Comparison of ENCODE assay signal across 8 cellular contexts in the genomic region with DNA sequence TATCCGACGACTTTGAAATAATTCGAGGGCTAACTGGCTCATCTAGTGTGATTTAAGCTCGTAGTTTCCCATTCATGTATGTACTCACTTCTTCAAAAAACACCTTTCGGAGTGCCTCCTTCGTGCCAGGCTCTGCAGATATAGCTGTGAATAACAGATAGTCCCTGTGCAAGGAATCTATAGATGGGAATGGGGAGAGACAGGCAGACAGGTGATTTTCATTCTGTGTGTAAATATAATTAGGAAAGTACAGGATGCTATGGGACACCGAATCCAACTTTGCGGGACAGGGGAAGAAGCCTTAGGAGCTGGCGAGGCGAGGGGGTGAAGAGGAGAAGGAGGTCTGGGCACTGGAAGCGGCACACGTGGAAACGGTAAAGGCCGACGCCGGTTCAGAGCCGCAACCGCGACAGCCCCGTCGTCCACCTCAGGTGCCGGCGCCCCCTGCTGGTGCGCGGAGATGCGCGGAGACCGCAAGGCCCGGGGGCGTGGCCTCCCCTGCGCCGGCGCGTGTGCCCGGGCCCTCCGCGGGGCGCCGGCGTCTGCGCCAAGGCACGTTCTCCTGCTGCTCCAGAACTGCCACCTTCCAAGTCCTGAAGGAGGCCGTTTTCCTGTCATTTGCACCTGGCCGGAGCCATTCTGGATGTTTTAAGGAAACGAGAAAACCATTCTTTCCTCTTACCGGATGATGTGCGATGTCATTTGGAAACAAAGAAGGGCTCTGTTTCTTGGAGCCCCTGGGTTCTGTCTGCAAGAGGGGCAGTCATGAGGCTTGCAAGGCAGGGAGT. TPM values are rescaled to one million over a fixed set of nuclear protein-coding genes. Genes with fewer than 3 reads are reported as not detected.
DNase-seq lines count a peak whose midpoint lies in the region; ATAC-seq, FAIRE-seq and TF ChIP-seq lines count a peak whose summit lies in the region.

No MANE protein-coding gene starts in this region.

- FAIRE-seq in RCC 7860 (lab: Jason Lieb, UNC) = no peak

- H3K27me3 Mint-ChIP-seq in IgD-negative memory B cell (peaks cover 40% of the 10 kb centered on the region), nephron progenitor cell (ENCODE audit: low read depth, poor library complexity) (peaks cover 79% of the 10 kb centered on the region)
- H3K27me3 Mint-ChIP-seq in activated T-helper 2 cell treated with anti-CD3 and anti-CD28 coated beads, Interferon-gamma antibody, Interleukin-2, Interleukin-4, amounts not matched to agents 10 μg/mL and 5 μg/mL and 100 μg/mL, durations not matched to agents 14 hours and 24 hours and 36 hours (ENCODE audit: low read depth) = peaks cover 53% of the 10 kb centered on the region

- peak; percentile 85 for TF ChIP-seq CTCF in nephron progenitor cell (IDR thresholded peaks at IDR 0.05)

- intact Hi-C loops in activated T-helper 2 cell treated with anti-CD3 and anti-CD28 coated beads, Interferon-gamma antibody, Interleukin-2, Interleukin-4, amounts not matched to agents 10 μg/mL and 5 μg/mL and 100 μg/mL, durations not matched to agents 14 hours and 24 hours and 36 hours (cut with micrococcal nuclease) = loop anchor here (2.0 to 10.0 kb wide), 2 partner anchors 238 to 380 kb away; no protein-coding TSS in a partner anchor

- peak overlapping the region; percentile 67 to 92 (median 80) for H3K4me3 Mint-ChIP-seq in IgD-negative memory B cell
- H3K4me3 Mint-ChIP-seq in activated T-helper 2 cell treated with anti-CD3 and anti-CD28 coated beads, Interferon-gamma antibody, Interleukin-2, Interleukin-4, amounts not matched to agents 10 μg/mL and 5 μg/mL and 100 μg/mL, durations not matched to agents 14 hours and 24 hours and 36 hours (ENCODE audit: low read depth) = peak overlapping the region; percentile 38
- peak overlapping the region; percentile 77 for H3K4me3 Mint-ChIP-seq in nephron progenitor cell

- H3K27ac Mint-ChIP-seq in IgD-negative memory B cell (no peak overlapping the region), nephron progenitor cell (no peak overlapping the region)
- no peak overlapping the region for H3K27ac Mint-ChIP-seq in activated T-helper 2 cell treated with anti-CD3 and anti-CD28 coated beads, Interferon-gamma antibody, Interleukin-2, Interleukin-4, amounts not matched to agents 10 μg/mL and 5 μg/mL and 100 μg/mL, durations not matched to agents 14 hours and 24 hours and 36 hours

- peaks cover 3 to 17% (median 8%) of the 10 kb centered on the region in 3 donors for H3K4me1 Mint-ChIP-seq in IgD-negative memory B cell
- peaks cover 11% of the 10 kb centered on the region for H3K4me1 Mint-ChIP-seq in activated T-helper 2 cell treated with anti-CD3 and anti-CD28 coated beads, Interferon-gamma antibody, Interleukin-2, Interleukin-4, amounts not matched to agents 10 μg/mL and 5 μg/mL and 100 μg/mL, durations not matched to agents 14 hours and 24 hours and 36 hours (ENCODE audit: low read depth)
- H3K4me1 Mint-ChIP-seq in nephron progenitor cell = peaks cover 22% of the 10 kb centered on the region

- H3K9me3 Mint-ChIP-seq in IgD-negative memory B cell = no peaks in the 10 kb centered on the region
- no peaks in the 10 kb centered on the region for H3K9me3 Mint-ChIP-seq in activated T-helper 2 cell treated with anti-CD3 and anti-CD28 coated beads, Interferon-gamma antibody, Interleukin-2, Interleukin-4, amounts not matched to agents 10 μg/mL and 5 μg/mL and 100 μg/mL, durations not matched to agents 14 hours and 24 hours and 36 hours
- no peaks in the 10 kb centered on the region for H3K9me3 Mint-ChIP-seq in nephron progenitor cell

- no peaks in the 10 kb centered on the region for H3K36me3 Mint-ChIP-seq in IgD-negative memory B cell
- no peaks in the 10 kb centered on the region for H3K36me3 Mint-ChIP-seq in activated T-helper 2 cell treated with anti-CD3 and anti-CD28 coated beads, Interferon-gamma antibody, Interleukin-2, Interleukin-4, amounts not matched to agents 10 μg/mL and 5 μg/mL and 100 μg/mL, durations not matched to agents 14 hours and 24 hours and 36 hours (ENCODE audit: low read depth)
- no peaks in the 10 kb centered on the region for H3K36me3 Mint-ChIP-seq in nephron progenitor cell (ENCODE audit: low read depth)

- peak; percentile 85 for ATAC-seq in GM19397 (IDR thresholded peaks at IDR 0.05; ENCODE audit: unreplicated experiment)

- DNase-seq in Ammon's horn (ENCODE audit: low spot score) (peak; percentile 90), RCC 7860 (ENCODE audit: low spot score) (peak; percentile 26), fibroblast of the conjunctiva (ENCODE audit: low read depth) (peak; percentile 49), nephron progenitor cell (peak; percentile 94)
- peak; percentile 79 for DNase-seq in activated T-helper 2 cell treated with anti-CD3 and anti-CD28 coated beads, Interferon-gamma antibody, Interleukin-2, Interleukin-4, amounts not matched to agents 10 μg/mL and 5 μg/mL and 100 μg/mL, durations not matched to agents 14 hours and 24 hours and 36 hours (ENCODE audit: low spot score)
- DNase-seq in stimulated activated naive CD4-positive, alpha-beta T cell treated with Interleukin-2 at 50 U/mL for 16 hours (lab: John Stamatoyannopoulos, UW) = peak; percentile 83

RNA-seq across cellular contexts. Expression of a gene that starts 18.0 kb away (rescaled TPM):
- polyA plus RNA-seq in IgD-negative memory B cell = 0.06 TPM
- total RNA-seq in activated T-helper 2 cell treated with anti-CD3 and anti-CD28 coated beads, Interferon-gamma antibody, Interleukin-2, Interleukin-4, amounts not matched to agents 10 μg/mL and 5 μg/mL and 100 μg/mL, durations not matched to agents 14 hours and 24 hours and 36 hours = 0.11 and 0.14 TPM in 2 replicates

RNA-seq across cellular contexts. Expression of a gene that starts 30.6 kb away (rescaled TPM):
- 19.2 TPM for polyA plus RNA-seq in IgD-negative memory B cell
- total RNA-seq in activated T-helper 2 cell treated with anti-CD3 and anti-CD28 coated beads, Interferon-gamma antibody, Interleukin-2, Interleukin-4, amounts not matched to agents 10 μg/mL and 5 μg/mL and 100 μg/mL, durations not matched to agents 14 hours and 24 hours and 36 hours = 9.2 and 10.2 TPM in 2 replicates

Comparison
In these comparisons a context has a peak if more than half of its experiments do, and no peak if none do; other contexts are left out.
1. Peak in every context shown above with its lines: DNase-seq and ATAC-seq.
2. DNase-seq: peak in every context shown above with its lines; median percentile 94 in nephron progenitor cell; 90 in Ammon's horn; 83 in stimulated activated naive CD4-positive, alpha-beta T cell treated with Interleukin-2 at 50 U/mL for 16 hours; 79 in activated T-helper 2 cell treated with anti-CD3 and anti-CD28 coated beads, Interferon-gamma antibody, Interleukin-2, Interleukin-4, amounts not matched to agents 10 μg/mL and 5 μg/mL and 100 μg/mL, durations not matched to agents 14 hours and 24 hours and 36 hours; 49 in fibroblast of the conjunctiva; 26 in RCC 7860.